In the genomic region with DNA sequence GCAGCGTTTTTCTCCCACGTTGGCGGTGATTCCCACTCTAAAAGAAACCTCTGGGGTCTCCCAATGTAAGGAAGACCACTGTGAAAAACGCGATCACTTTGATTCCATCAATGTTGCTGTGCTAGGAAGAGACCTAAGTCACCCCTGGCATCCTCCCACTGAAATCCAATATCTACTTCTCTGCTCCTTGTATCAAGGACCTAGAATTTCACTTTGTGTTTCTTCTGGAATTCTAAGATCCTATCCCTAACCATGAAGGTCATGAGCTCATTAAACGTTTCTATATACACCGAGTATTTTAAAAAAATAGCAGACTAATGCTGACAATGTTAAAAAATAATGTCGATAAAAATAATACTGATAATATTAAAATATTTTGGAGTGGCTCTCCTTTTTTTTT, we compare ENCODE assay signal across 18 cellular contexts.
DNase-seq lines count a peak whose midpoint lies in the region; ATAC-seq and TF ChIP-seq lines count a peak whose summit lies in the region.
"Had no signal": no experiment of that assay in that cellular context is flagged by ENCODE, and none has a peak within 500 bp of the region (broad histone marks: within the 10 kb centered on the region; RNA-seq: fewer than 3 reads in every experiment).

No MANE protein-coding gene starts in this region.

- DNase-seq in M059J (ENCODE audit: low read depth) (peak; percentile 63), choroid plexus epithelial cell (ENCODE audit: low read depth) (peak; percentile 18), neural progenitor cell (ENCODE audit: low spot score) (no peak), GM19238 (ENCODE audit: insufficient read length, low spot score) (no peak), NCI-H748 (lab: John Stamatoyannopoulos, UW; ENCODE audit: unreplicated experiment) (no peak)
- DNase-seq: ACHN; BE2C; C1 segment of cervical spinal cord; Caco-2; CD4-positive, CD25-positive, alpha-beta regulatory T cell; DMS53; DND-41; EL; Karpas-422; KBM-7 had no signal

- no peak for ATAC-seq in HG02759 (IDR thresholded peaks at IDR 0.05; ENCODE audit: unreplicated experiment)
- ATAC-seq: GM12878 had no signal

- no peaks in the 10 kb centered on the region for H3K36me3 Mint-ChIP-seq in neural progenitor cell
- H3K36me3 Mint-ChIP-seq: CD4-positive, CD25-positive, alpha-beta regulatory T cell had no signal

- no peak overlapping the region for H3K27ac Mint-ChIP-seq in neural progenitor cell
- H3K27ac Mint-ChIP-seq: CD4-positive, CD25-positive, alpha-beta regulatory T cell had no signal

- no peaks in the 10 kb centered on the region for H3K36me3 ChIP-seq in neural progenitor cell
- H3K36me3 ChIP-seq: BE2C, HAP-1 had no signal

- H3K4me3 Mint-ChIP-seq in neural progenitor cell, result no peak overlapping the region
- H3K4me3 Mint-ChIP-seq: CD4-positive, CD25-positive, alpha-beta regulatory T cell had no signal

- no peaks in the 10 kb centered on the region for H3K79me2 ChIP-seq in neural progenitor cell (ENCODE audit: low read depth)

- H3K9me3 Mint-ChIP-seq in neural progenitor cell, result peaks cover 4% of the 10 kb centered on the region

- TF ChIP-seq CTCF in choroid plexus epithelial cell (conservative IDR thresholded peaks at IDR 0.05; ENCODE audit: low read depth, low read length), result no peak
- no peak for TF ChIP-seq CTCF in neural progenitor cell (IDR thresholded peaks at IDR 0.05)

- H4K20me1 ChIP-seq in neural progenitor cell (ENCODE audit: low read depth), result no peaks in the 10 kb centered on the region

- H3K4me1 ChIP-seq in neural progenitor cell, result peaks cover 10% of the 10 kb centered on the region
- H3K4me1 ChIP-seq: BE2C had no signal

- H3K9me3 ChIP-seq in neural progenitor cell (ENCODE audit: low read depth), result no peaks in the 10 kb centered on the region
- H3K9me3 ChIP-seq: BE2C, Caco-2, HAP-1 had no signal

- H3K4me1 Mint-ChIP-seq in neural progenitor cell, result peaks cover 6% of the 10 kb centered on the region
- H3K4me1 Mint-ChIP-seq: CD4-positive, CD25-positive, alpha-beta regulatory T cell had no signal

- no peak overlapping the region for H3K27ac ChIP-seq in neural progenitor cell

- H3K27me3 ChIP-seq in neural progenitor cell, result no peaks in the 10 kb centered on the region
- H3K27me3 ChIP-seq: BE2C had no signal

- no peak overlapping the region for H3K4me2 ChIP-seq in neural progenitor cell

- peaks cover 3% of the 10 kb centered on the region for H3F3A ChIP-seq in neural progenitor cell (ENCODE audit: low read depth)

- H3K4me3 ChIP-seq in choroid plexus epithelial cell (ENCODE audit: low read depth, low read length) (no peak overlapping the region), neural progenitor cell (no peak overlapping the region)
- H3K4me3 ChIP-seq: GM12878, HAP-1 had no signal

- no peak overlapping the region for H3K9ac ChIP-seq in neural progenitor cell

- H3K27me3 Mint-ChIP-seq in neural progenitor cell (ENCODE audit: insufficient read depth, low read depth), result peaks cover 8% of the 10 kb centered on the region

- H2AFZ ChIP-seq in neural progenitor cell (replicated peaks), result peak overlapping the region; percentile 54

Comparison
In these comparisons a context has a peak if more than half of its experiments do, and no peak if none do; other contexts are left out.
1. DNase-seq: peak in M059J (single experiment) and choroid plexus epithelial cell (single experiment); none in neural progenitor cell (single experiment), GM19238 (single experiment) and NCI-H748 (single experiment).